20 cellular contexts compared by ENCODE assay signal in the genomic region with DNA sequence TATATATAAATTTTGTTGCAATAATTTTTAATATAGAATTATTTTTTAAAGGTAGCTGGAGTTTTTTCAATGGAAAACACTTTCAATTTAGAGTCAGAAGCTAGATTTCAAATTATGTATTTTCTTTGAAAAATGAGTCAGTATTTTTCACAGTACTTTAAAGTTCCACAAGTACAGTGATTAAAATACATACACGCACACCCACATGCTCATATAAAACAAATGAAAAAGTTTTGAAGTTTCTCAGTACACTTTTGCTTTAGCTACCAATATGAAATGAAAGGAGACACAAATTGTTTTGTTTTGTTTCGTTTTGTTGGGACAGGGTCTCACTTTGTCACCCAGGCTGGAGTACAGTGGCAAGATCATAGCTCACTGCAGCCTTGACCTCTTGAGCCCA.
DNase-seq lines count a peak whose midpoint lies in the region; ATAC-seq and TF ChIP-seq lines count a peak whose summit lies in the region.
"Had no signal": no experiment of that assay in that cellular context is flagged by ENCODE, and none has a peak within 500 bp of the region (broad histone marks: within the 10 kb centered on the region; RNA-seq: fewer than 3 reads in every experiment).

No MANE protein-coding gene starts in this region.

- TF ChIP-seq CTCF in HFFc6 (IDR thresholded peaks at IDR 0.05) (no peak), osteoblast (IDR thresholded peaks at IDR 0.05; ENCODE audit: extremely low read depth, low read depth, low read length) (no peak)

- ATAC-seq in activated T-helper 17 cell treated with anti-CD3 and anti-CD28 coated beads, Interleukin-2, amount 50 U/mL, for 72 hours (replicated peaks), result peak; percentile 60
- ATAC-seq in HG03469 (IDR thresholded peaks at IDR 0.05; ENCODE audit: unreplicated experiment) (no peak), Right ventricle myocardium inferior (no peak)
- ATAC-seq: A549; CD8-positive, alpha-beta T cell had no signal

- no peak for DNase-seq in activated T-cell treated with anti-CD3 and anti-CD28 coated beads, Interleukin-2, amount 50 U/mL, for 24 hours
- DNase-seq in activated T-cell treated with anti-CD3 and anti-CD28 coated beads, Interleukin-2, amount 50 U/mL, for 48 hours, result no peak
- DNase-seq in HFFc6 (no peak), osteoblast (ENCODE audit: insufficient read length, low spot score, missing footprints) (peak; percentile 13), Right ventricle myocardium inferior (ENCODE audit: missing footprints) (no peak), NCI-H1417 (lab: John Stamatoyannopoulos, UW) (no peak)
- DNase-seq: AML-193; Caco-2; Calu3; CD4-positive, alpha-beta T cell; CD8-positive, alpha-beta T cell; DMS79 treated with DMSO at 0.1 percent for 48 hours; GF-D8 had no signal

- H3K27me3 Mint-ChIP-seq in activated T-cell treated with anti-CD3 and anti-CD28 coated beads, Interleukin-2, amount 50 U/mL, for 24 hours, result no peaks in the 10 kb centered on the region
- H3K27me3 Mint-ChIP-seq in HFFc6 (ENCODE audit: insufficient read depth), result peaks cover 5% of the 10 kb centered on the region; the same call in 1 of the 2 replicates
- H3K27me3 Mint-ChIP-seq in activated T-helper 17 cell treated with anti-CD3 and anti-CD28 coated beads, Interleukin-2, amount 50 U/mL, for 72 hours, result no peaks in the 10 kb centered on the region
- H3K27me3 Mint-ChIP-seq: B cell; CD4-positive, alpha-beta T cell had no signal

- no peak overlapping the region for H3K4me3 Mint-ChIP-seq in activated T-cell treated with anti-CD3 and anti-CD28 coated beads, Interleukin-2, amount 50 U/mL, for 24 hours
- H3K4me3 Mint-ChIP-seq in HFFc6, result no peak overlapping the region
- no peak overlapping the region for H3K4me3 Mint-ChIP-seq in activated T-helper 17 cell treated with anti-CD3 and anti-CD28 coated beads, Interleukin-2, amount 50 U/mL, for 72 hours
- H3K4me3 Mint-ChIP-seq: B cell; CD4-positive, alpha-beta T cell; CD8-positive, alpha-beta T cell had no signal

- no peaks in the 10 kb centered on the region for H3K27me3 ChIP-seq in osteoblast (ENCODE audit: insufficient read depth, low read length)
- H3K27me3 ChIP-seq: BLaER1 treated with 17β-estradiol and CSF1 and Interleukin-3, amounts not matched to agents 10 nM and 100 nM had no signal

- H3K9me3 Mint-ChIP-seq in activated T-cell treated with anti-CD3 and anti-CD28 coated beads, Interleukin-2, amount 50 U/mL, for 24 hours, result no peaks in the 10 kb centered on the region
- H3K9me3 Mint-ChIP-seq in HFFc6, result no peaks in the 10 kb centered on the region
- no peaks in the 10 kb centered on the region for H3K9me3 Mint-ChIP-seq in activated T-helper 17 cell treated with anti-CD3 and anti-CD28 coated beads, Interleukin-2, amount 50 U/mL, for 72 hours
- H3K9me3 Mint-ChIP-seq: CD4-positive, alpha-beta T cell; CD8-positive, alpha-beta T cell had no signal

- no peaks in the 10 kb centered on the region for H3K79me2 ChIP-seq in osteoblast (ENCODE audit: insufficient read depth, low read length)

- H3K4me3 ChIP-seq in osteoblast (ENCODE audit: insufficient read depth, low read length), result no peak overlapping the region
- H3K4me3 ChIP-seq: A549; BLaER1 treated with 17β-estradiol and CSF1 and Interleukin-3, amounts not matched to agents 10 nM and 100 nM had no signal

- H3K27ac Mint-ChIP-seq in activated T-cell treated with anti-CD3 and anti-CD28 coated beads, Interleukin-2, amount 50 U/mL, for 24 hours, result peak overlapping the region; percentile 71
- peak overlapping the region; percentile 65 for H3K27ac Mint-ChIP-seq in HFFc6
- H3K27ac Mint-ChIP-seq in activated T-helper 17 cell treated with anti-CD3 and anti-CD28 coated beads, Interleukin-2, amount 50 U/mL, for 72 hours, result no peak overlapping the region
- H3K27ac Mint-ChIP-seq: B cell; CD4-positive, alpha-beta T cell; CD8-positive, alpha-beta T cell had no signal

- H3K4me1 Mint-ChIP-seq in activated T-cell treated with anti-CD3 and anti-CD28 coated beads, Interleukin-2, amount 50 U/mL, for 24 hours (ENCODE audit: low read depth), result peaks cover 6% of the 10 kb centered on the region
- H3K4me1 Mint-ChIP-seq in HFFc6 (ENCODE audit: low read depth), result peaks cover 97% of the 10 kb centered on the region
- H3K4me1 Mint-ChIP-seq in activated T-helper 17 cell treated with anti-CD3 and anti-CD28 coated beads, Interleukin-2, amount 50 U/mL, for 72 hours, result no peaks in the 10 kb centered on the region
- H3K4me1 Mint-ChIP-seq: B cell had no signal

- intact Hi-C loops in Right ventricle myocardium inferior (cut with DNase I), result no loop called here

- no peaks in the 10 kb centered on the region for H3K9me3 ChIP-seq in osteoblast (ENCODE audit: low read depth, low read length)
- H3K9me3 ChIP-seq: A549; BLaER1 treated with 17β-estradiol and CSF1 and Interleukin-3, amounts not matched to agents 10 nM and 100 nM; Caco-2 had no signal

- H3K4me2 ChIP-seq in osteoblast (ENCODE audit: insufficient read depth, low read length), result no peak overlapping the region
- H3K4me2 ChIP-seq: A549; BLaER1 treated with 17β-estradiol and CSF1 and Interleukin-3, amounts not matched to agents 10 nM and 100 nM had no signal

- H2AFZ ChIP-seq in osteoblast (ENCODE audit: low read length), result no peak overlapping the region

- H3K4me1 ChIP-seq in osteoblast (ENCODE audit: insufficient read depth, low read length), result peaks cover 34% of the 10 kb centered on the region
- H3K4me1 ChIP-seq: BLaER1 treated with 17β-estradiol and CSF1 and Interleukin-3, amounts not matched to agents 10 nM and 100 nM; Caco-2 had no signal

- H3K36me3 ChIP-seq in osteoblast (ENCODE audit: insufficient read depth, low read length), result no peaks in the 10 kb centered on the region

- H3K36me3 Mint-ChIP-seq in activated T-cell treated with anti-CD3 and anti-CD28 coated beads, Interleukin-2, amount 50 U/mL, for 24 hours (ENCODE audit: low read depth), result no peaks in the 10 kb centered on the region
- H3K36me3 Mint-ChIP-seq in HFFc6 (ENCODE audit: low read depth), result peaks cover 52% of the 10 kb centered on the region
- H3K36me3 Mint-ChIP-seq in activated T-helper 17 cell treated with anti-CD3 and anti-CD28 coated beads, Interleukin-2, amount 50 U/mL, for 72 hours (ENCODE audit: low read depth), result peaks cover 17% of the 10 kb centered on the region

- no peak overlapping the region for H3K27ac ChIP-seq in osteoblast (ENCODE audit: low read depth, low read length)
- H3K27ac ChIP-seq: 22Rv1; A549; BLaER1 treated with 17β-estradiol and CSF1 and Interleukin-3, amounts not matched to agents 10 nM and 100 nM; C4-2B had no signal

- no peaks in the 10 kb centered on the region for H4K20me1 ChIP-seq in osteoblast (ENCODE audit: insufficient read depth, low read length)
- H4K20me1 ChIP-seq: BLaER1 treated with 17β-estradiol and CSF1 and Interleukin-3, amounts not matched to agents 10 nM and 100 nM had no signal
